ENCODE assay signal across 21 cellular contexts in genomic region chr10:27611861-27612450, GRCh38.
DNase-seq lines count a peak whose midpoint lies in the region; ATAC-seq lines count a peak whose summit lies in the region.
"Had no signal": no experiment of that assay in that cellular context is flagged by ENCODE, and none has a peak within 500 bp of the region (broad histone marks: within the 10 kb centered on the region; RNA-seq: fewer than 3 reads in every experiment).

No MANE protein-coding gene starts in this region.

- ATAC-seq in sciatic nerve, result peak; percentile 18
- no peak for ATAC-seq in GM21423 (IDR thresholded peaks at IDR 0.05; ENCODE audit: unreplicated experiment)
- ATAC-seq: activated CD4-positive, CD25-positive, alpha-beta regulatory T cell treated with anti-CD3 and anti-CD28 coated beads, Interleukin-2, amount 50 U/mL, for 24 hours; HepG2; left lobe of liver; stimulated activated memory B cell treated with anti-CD40 and anti-IgM and Interleukin-4, amounts not matched to agents 10 μg/mL and 1 μg/mL and 100 μg/mL, for 72 hours had no signal

- intact Hi-C loops in sciatic nerve (cut with DNase I), result no loop called here

- DNase-seq in NCI-H1105 treated with DMSO at 0.1 percent for 48 hours (lab: John Stamatoyannopoulos, UW) (peak; percentile 14), NCI-H1105 (lab: John Stamatoyannopoulos, UW) (no peak), SHP77 treated with DMSO at 0.1 percent for 48 hours (lab: John Stamatoyannopoulos, UW) (peak; percentile 3), medulla oblongata (ENCODE audit: extremely low spot score) (peak; percentile 36), sciatic nerve (ENCODE audit: low spot score) (no peak)
- DNase-seq in activated naive CD4-positive, alpha-beta T cell (lab: John Stamatoyannopoulos, UW), result no peak
- DNase-seq in activated effector memory CD4-positive, alpha-beta T cell treated with Interleukin-2 at 50 U/mL for 16 hours, result no peak
- DNase-seq: activated CD4-positive, alpha-beta memory T cell treated with anti-CD3 and anti-CD28 coated beads for 36 hours; activated CD8-positive, alpha-beta memory T cell treated with anti-CD3 and anti-CD28 coated beads, Interleukin-2, amount 50 U/mL, for 4 hours; amygdala; C1 segment of cervical spinal cord; COR-L47; glutamatergic neuron; NCI-H2171; NCI-H524; occipital lobe had no signal

Comparison
In these comparisons a context has a peak if more than half of its experiments do, and no peak if none do; other contexts are left out.
1. DNase-seq: peak in NCI-H1105 treated with DMSO at 0.1 percent for 48 hours (single experiment), SHP77 treated with DMSO at 0.1 percent for 48 hours (single experiment) and medulla oblongata (single experiment); none in NCI-H1105 (single experiment), sciatic nerve (single experiment), activated naive CD4-positive, alpha-beta T cell (0 of 4) and activated effector memory CD4-positive, alpha-beta T cell treated with Interleukin-2 at 50 U/mL for 16 hours (single experiment).